1 cellular context compared by ENCODE assay signal in the genomic region with DNA sequence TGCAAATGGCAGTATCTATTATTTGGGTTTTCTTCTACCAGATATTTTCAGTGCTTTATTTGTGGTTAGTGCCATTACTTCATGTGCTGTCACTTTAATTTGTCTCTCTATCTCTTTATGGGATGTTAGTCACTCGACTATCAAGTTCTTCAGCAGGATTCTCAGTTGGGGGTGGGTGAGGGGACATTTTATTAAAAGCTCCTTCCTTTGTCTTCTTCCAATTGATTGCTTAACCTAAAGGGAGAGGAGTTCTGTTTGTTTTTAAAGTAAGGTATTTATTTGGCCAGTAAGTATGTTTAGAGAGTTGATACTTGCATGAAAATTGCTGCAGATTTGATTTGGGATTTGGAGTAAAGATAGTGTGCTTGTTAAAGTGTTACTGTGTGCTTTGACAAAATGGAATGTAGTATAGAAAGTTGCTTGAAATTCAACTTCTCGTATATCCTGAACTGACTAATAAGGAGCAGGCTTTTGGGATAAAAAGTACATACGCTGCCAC.
TF ChIP-seq lines count a peak whose summit lies in the region.

No MANE protein-coding gene starts in this region.

TF ChIP-seq in SK-N-SH treated with all-trans-retinoic acid at 6 μM for 48 hours, 23 proteins besides CTCF, POLR2A, EP300 and RAD21 (continued from another document):
- TF ChIP-seq, protein P1, sequence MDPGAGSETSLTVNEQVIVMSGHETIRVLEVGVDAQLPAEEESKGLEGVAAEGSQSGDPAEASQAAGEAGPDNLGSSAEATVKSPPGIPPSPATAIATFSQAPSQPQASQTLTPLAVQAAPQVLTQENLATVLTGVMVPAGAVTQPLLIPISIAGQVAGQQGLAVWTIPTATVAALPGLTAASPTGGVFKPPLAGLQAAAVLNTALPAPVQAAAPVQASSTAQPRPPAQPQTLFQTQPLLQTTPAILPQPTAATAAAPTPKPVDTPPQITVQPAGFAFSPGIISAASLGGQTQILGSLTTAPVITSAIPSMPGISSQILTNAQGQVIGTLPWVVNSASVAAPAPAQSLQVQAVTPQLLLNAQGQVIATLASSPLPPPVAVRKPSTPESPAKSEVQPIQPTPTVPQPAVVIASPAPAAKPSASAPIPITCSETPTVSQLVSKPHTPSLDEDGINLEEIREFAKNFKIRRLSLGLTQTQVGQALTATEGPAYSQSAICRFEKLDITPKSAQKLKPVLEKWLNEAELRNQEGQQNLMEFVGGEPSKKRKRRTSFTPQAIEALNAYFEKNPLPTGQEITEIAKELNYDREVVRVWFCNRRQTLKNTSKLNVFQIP (CRISPR knock-in tag; IDR thresholded peaks at IDR 0.05; ENCODE audit: borderline replicate concordance, low read depth): no peak
- TF ChIP-seq ZC3H10 (CRISPR knock-in tag; IDR thresholded peaks at IDR 0.05) (no peak), CSDC2 (CRISPR knock-in tag; IDR thresholded peaks at IDR 0.05) (no peak), OSR1 (CRISPR knock-in tag; IDR thresholded peaks at IDR 0.05) (no peak), TOX (CRISPR knock-in tag; IDR thresholded peaks at IDR 0.05; ENCODE audit: borderline replicate concordance) (no peak), SNAI2 (CRISPR knock-in tag; IDR thresholded peaks at IDR 0.05) (no peak), ZFP3 (CRISPR knock-in tag; IDR thresholded peaks at IDR 0.05) (no peak), ISL1 (CRISPR knock-in tag; IDR thresholded peaks at IDR 0.05) (no peak), PPARA (CRISPR knock-in tag; IDR thresholded peaks at IDR 0.05; ENCODE audit: borderline replicate concordance) (no peak)
- TF ChIP-seq, protein P2, sequence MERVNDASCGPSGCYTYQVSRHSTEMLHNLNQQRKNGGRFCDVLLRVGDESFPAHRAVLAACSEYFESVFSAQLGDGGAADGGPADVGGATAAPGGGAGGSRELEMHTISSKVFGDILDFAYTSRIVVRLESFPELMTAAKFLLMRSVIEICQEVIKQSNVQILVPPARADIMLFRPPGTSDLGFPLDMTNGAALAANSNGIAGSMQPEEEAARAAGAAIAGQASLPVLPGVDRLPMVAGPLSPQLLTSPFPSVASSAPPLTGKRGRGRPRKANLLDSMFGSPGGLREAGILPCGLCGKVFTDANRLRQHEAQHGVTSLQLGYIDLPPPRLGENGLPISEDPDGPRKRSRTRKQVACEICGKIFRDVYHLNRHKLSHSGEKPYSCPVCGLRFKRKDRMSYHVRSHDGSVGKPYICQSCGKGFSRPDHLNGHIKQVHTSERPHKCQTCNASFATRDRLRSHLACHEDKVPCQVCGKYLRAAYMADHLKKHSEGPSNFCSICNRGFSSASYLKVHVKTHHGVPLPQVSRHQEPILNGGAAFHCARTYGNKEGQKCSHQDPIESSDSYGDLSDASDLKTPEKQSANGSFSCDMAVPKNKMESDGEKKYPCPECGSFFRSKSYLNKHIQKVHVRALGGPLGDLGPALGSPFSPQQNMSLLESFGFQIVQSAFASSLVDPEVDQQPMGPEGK (CRISPR knock-in tag; IDR thresholded peaks at IDR 0.05; ENCODE audit: borderline replicate concordance): no peak
